In genomic region chr7:151754142-151754590, GRCh38 we compare ENCODE assay signal across 9 cellular contexts.
DNase-seq lines count a peak whose midpoint lies in the region; ATAC-seq and TF ChIP-seq lines count a peak whose summit lies in the region.
"Had no signal": no experiment of that assay in that cellular context is flagged by ENCODE, and none has a peak within 500 bp of the region (broad histone marks: within the 10 kb centered on the region; RNA-seq: fewer than 3 reads in every experiment).

No MANE protein-coding gene starts in this region.

- no peak overlapping the region for H3K4me3 ChIP-seq in adrenal gland

- no peaks in the 10 kb centered on the region for H3K9me3 ChIP-seq in adrenal gland (replicated peaks in 1 of 3)

- H3K4me3 Mint-ChIP-seq in activated naive CD8-positive, alpha-beta T cell treated with anti-CD3 and anti-CD28 coated beads, Interleukin-2, amount 10 ng/mL, durations not matched to agents 7 days and 5 days = no peak overlapping the region
- H3K4me3 Mint-ChIP-seq in activated naive CD8-positive, alpha-beta T cell treated with anti-CD3 and anti-CD28 coated beads for 36 hours = no peak overlapping the region
- H3K4me3 Mint-ChIP-seq in progenitor cell of endocrine pancreas (ENCODE audit: low read depth) = no peak overlapping the region
- no peak overlapping the region for H3K4me3 Mint-ChIP-seq in T-helper 2 cell treated with Interferon-gamma antibody and Interleukin-4, amounts not matched to agents 5 μg/mL and 100 μg/mL, for 36 hours
- H3K4me3 Mint-ChIP-seq: natural killer cell treated with Interleukin-12 subunit alpha and Interleukin-12 subunit beta and Interleukin-15 and Interleukin-18, amount 100 ng/mL, for 72 hours had no signal

- TF ChIP-seq RAD21 in Ishikawa (IDR thresholded peaks at IDR 0.05; ENCODE audit: low read depth) = peak; percentile 79

- no peaks in the 10 kb centered on the region for H3K27me3 Mint-ChIP-seq in activated naive CD8-positive, alpha-beta T cell treated with anti-CD3 and anti-CD28 coated beads, Interleukin-2, amount 10 ng/mL, durations not matched to agents 7 days and 5 days
- H3K27me3 Mint-ChIP-seq in activated naive CD8-positive, alpha-beta T cell treated with anti-CD3 and anti-CD28 coated beads for 36 hours = no peaks in the 10 kb centered on the region
- H3K27me3 Mint-ChIP-seq in progenitor cell of endocrine pancreas = peaks cover 24% of the 10 kb centered on the region
- no peaks in the 10 kb centered on the region for H3K27me3 Mint-ChIP-seq in T-helper 2 cell treated with Interferon-gamma antibody and Interleukin-4, amounts not matched to agents 5 μg/mL and 100 μg/mL, for 36 hours (ENCODE audit: low read depth)
- H3K27me3 Mint-ChIP-seq: natural killer cell treated with Interleukin-12 subunit alpha and Interleukin-12 subunit beta and Interleukin-15 and Interleukin-18, amount 100 ng/mL, for 72 hours had no signal

- peaks cover 4 to 27% of the 10 kb centered on the region in 2 donors for H3K4me1 ChIP-seq in adrenal gland (replicated peaks in 1 of 2)

- H3K36me3 Mint-ChIP-seq in activated naive CD8-positive, alpha-beta T cell treated with anti-CD3 and anti-CD28 coated beads, Interleukin-2, amount 10 ng/mL, durations not matched to agents 7 days and 5 days = peaks cover 2% of the 10 kb centered on the region
- no peaks in the 10 kb centered on the region for H3K36me3 Mint-ChIP-seq in activated naive CD8-positive, alpha-beta T cell treated with anti-CD3 and anti-CD28 coated beads for 36 hours
- no peaks in the 10 kb centered on the region for H3K36me3 Mint-ChIP-seq in progenitor cell of endocrine pancreas (ENCODE audit: insufficient read depth)
- peaks cover 2% of the 10 kb centered on the region for H3K36me3 Mint-ChIP-seq in T-helper 2 cell treated with Interferon-gamma antibody and Interleukin-4, amounts not matched to agents 5 μg/mL and 100 μg/mL, for 36 hours (ENCODE audit: low read depth)
- H3K36me3 Mint-ChIP-seq: natural killer cell treated with Interleukin-12 subunit alpha and Interleukin-12 subunit beta and Interleukin-15 and Interleukin-18, amount 100 ng/mL, for 72 hours had no signal

- peak; percentile 96 for TF ChIP-seq EP300 in Ishikawa (IDR thresholded peaks at IDR 0.05; ENCODE audit: borderline replicate concordance)

- peak in 1 of 2 donors; percentile 10 for TF ChIP-seq POLR2A in adrenal gland (IDR thresholded peaks at IDR 0.05)

- no peaks in the 10 kb centered on the region for H3K36me3 ChIP-seq in adrenal gland (replicated peaks in 1 of 2)

- intact Hi-C loops in adrenal gland (cut with DNase I) = loop anchor here (10.0 kb wide), 2 partner anchors 129 to 389 kb away; no protein-coding TSS in a partner anchor
- intact Hi-C loops in cardiac septum (cut with DNase I) = loop anchor here (2.0 kb wide), 3 partner anchors 59 to 183 kb away; no protein-coding TSS in a partner anchor

- TF ChIP-seq CTCF in adrenal gland (IDR thresholded peaks at IDR 0.05) (peak; percentile 89 to 95 (median 90)), progenitor cell of endocrine pancreas (IDR thresholded peaks at IDR 0.05; ENCODE audit: unreplicated experiment) (peak; percentile 95)

- POLR2A ChIA-PET in activated naive CD8-positive, alpha-beta T cell treated with anti-CD3 and anti-CD28 coated beads, Interleukin-2, amount 10 ng/mL, durations not matched to agents 7 days and 5 days (lab: Charles Lee) = interaction anchor here (1.0 to 1.5 kb wide), 2 partner anchors 30 to 122 kb away, joined by 3 to 4 read pairs; no protein-coding TSS in a partner anchor

- H3K27me3 ChIP-seq in adrenal gland = no peaks in the 10 kb centered on the region

- H3K27ac ChIP-seq in adrenal gland = peak overlapping the region in 4 of 5 donors; percentile 57 to 91 (median 76)

- no peaks in the 10 kb centered on the region for H3K9me3 Mint-ChIP-seq in activated naive CD8-positive, alpha-beta T cell treated with anti-CD3 and anti-CD28 coated beads, Interleukin-2, amount 10 ng/mL, durations not matched to agents 7 days and 5 days
- no peaks in the 10 kb centered on the region for H3K9me3 Mint-ChIP-seq in activated naive CD8-positive, alpha-beta T cell treated with anti-CD3 and anti-CD28 coated beads for 36 hours
- H3K9me3 Mint-ChIP-seq in progenitor cell of endocrine pancreas (ENCODE audit: low read depth) = peaks cover 4% of the 10 kb centered on the region
- no peaks in the 10 kb centered on the region for H3K9me3 Mint-ChIP-seq in T-helper 2 cell treated with Interferon-gamma antibody and Interleukin-4, amounts not matched to agents 5 μg/mL and 100 μg/mL, for 36 hours
- H3K9me3 Mint-ChIP-seq: natural killer cell treated with Interleukin-12 subunit alpha and Interleukin-12 subunit beta and Interleukin-15 and Interleukin-18, amount 100 ng/mL, for 72 hours had no signal

- ATAC-seq in activated naive CD8-positive, alpha-beta T cell treated with anti-CD3 and anti-CD28 coated beads, Interleukin-2, amount 10 ng/mL, durations not matched to agents 7 days and 5 days (ENCODE audit: low read depth) = no peak
- no peak for ATAC-seq in HG03565 (IDR thresholded peaks at IDR 0.05; ENCODE audit: unreplicated experiment)

- H3K27ac Mint-ChIP-seq in activated naive CD8-positive, alpha-beta T cell treated with anti-CD3 and anti-CD28 coated beads, Interleukin-2, amount 10 ng/mL, durations not matched to agents 7 days and 5 days = no peak overlapping the region
- H3K27ac Mint-ChIP-seq in activated naive CD8-positive, alpha-beta T cell treated with anti-CD3 and anti-CD28 coated beads for 36 hours = no peak overlapping the region
- peak overlapping the region; percentile 24 for H3K27ac Mint-ChIP-seq in progenitor cell of endocrine pancreas
- H3K27ac Mint-ChIP-seq in T-helper 2 cell treated with Interferon-gamma antibody and Interleukin-4, amounts not matched to agents 5 μg/mL and 100 μg/mL, for 36 hours = no peak overlapping the region
- H3K27ac Mint-ChIP-seq: natural killer cell treated with Interleukin-12 subunit alpha and Interleukin-12 subunit beta and Interleukin-15 and Interleukin-18, amount 100 ng/mL, for 72 hours had no signal

- peaks cover 17% of the 10 kb centered on the region for H3K4me1 Mint-ChIP-seq in activated naive CD8-positive, alpha-beta T cell treated with anti-CD3 and anti-CD28 coated beads, Interleukin-2, amount 10 ng/mL, durations not matched to agents 7 days and 5 days
- peaks cover 16% of the 10 kb centered on the region for H3K4me1 Mint-ChIP-seq in activated naive CD8-positive, alpha-beta T cell treated with anti-CD3 and anti-CD28 coated beads for 36 hours
- no peaks in the 10 kb centered on the region for H3K4me1 Mint-ChIP-seq in progenitor cell of endocrine pancreas (ENCODE audit: low read depth)
- H3K4me1 Mint-ChIP-seq in T-helper 2 cell treated with Interferon-gamma antibody and Interleukin-4, amounts not matched to agents 5 μg/mL and 100 μg/mL, for 36 hours (ENCODE audit: low read depth) = peaks cover 14% of the 10 kb centered on the region

- WGBS in adrenal gland, 4 donors = 20 to 26% (median 22%) methylated on average over 7 to 14 of the region's 14 CpGs

- DNase-seq in activated naive CD8-positive, alpha-beta T cell treated with anti-CD3 and anti-CD28 coated beads, Interleukin-2, amount 10 ng/mL, durations not matched to agents 7 days and 5 days = peak; percentile 50
- DNase-seq in activated naive CD8-positive, alpha-beta T cell treated with anti-CD3 and anti-CD28 coated beads for 36 hours = no peak
- DNase-seq in adrenal gland (peak; percentile 85 to 93 (median 91)), cardiac septum (ENCODE audit: low spot score) (peak; percentile 86), progenitor cell of endocrine pancreas (ENCODE audit: low spot score, unreplicated experiment) (peak; percentile 63)
- DNase-seq in T-helper 2 cell treated with Interferon-gamma antibody and Interleukin-4, amounts not matched to agents 5 μg/mL and 100 μg/mL, for 36 hours (ENCODE audit: low spot score) = no peak

TF ChIP-seq in Ishikawa, 13 proteins besides CTCF, POLR2A, EP300 and RAD21 (continues in another document):
- TF ChIP-seq CREB1 (IDR thresholded peaks at IDR 0.05; ENCODE audit: low read depth) = no peak
- peak; percentile 89 for TF ChIP-seq FOXM1 (IDR thresholded peaks at IDR 0.05; ENCODE audit: borderline replicate concordance, low read depth)
- TF ChIP-seq USF1 (IDR thresholded peaks at IDR 0.05) = 0 out of 2 replicates have a peak, but pooled peaks have one; percentile 49
- peak; percentile 53; the same call in 1 of the 2 replicates for TF ChIP-seq YY1 (IDR thresholded peaks at IDR 0.05; ENCODE audit: low read depth)
- TF ChIP-seq NFIC (IDR thresholded peaks at IDR 0.05) = peak; percentile 93
- peak; percentile 96 for TF ChIP-seq TCF12 (IDR thresholded peaks at IDR 0.05; ENCODE audit: low read depth)
- peak; percentile 100 for TF ChIP-seq TEAD4 (IDR thresholded peaks at IDR 0.05)
- TF ChIP-seq MAX (IDR thresholded peaks at IDR 0.05) = peak; percentile 75; the same call in 1 of the 2 replicates
- TF ChIP-seq TAF1 (IDR thresholded peaks at IDR 0.05; ENCODE audit: low read depth) = no peak
- TF ChIP-seq CEBPB (IDR thresholded peaks at IDR 0.05) = peak; percentile 55

Comparison
In these comparisons a context has a peak if more than half of its experiments do, and no peak if none do; other contexts are left out.
1. DNase-seq: peak in activated naive CD8-positive, alpha-beta T cell treated with anti-CD3 and anti-CD28 coated beads, Interleukin-2, amount 10 ng/mL, durations not matched to agents 7 days and 5 days (single experiment), adrenal gland (7 of 7), cardiac septum (single experiment) and progenitor cell of endocrine pancreas (single experiment); none in activated naive CD8-positive, alpha-beta T cell treated with anti-CD3 and anti-CD28 coated beads for 36 hours (single experiment) and T-helper 2 cell treated with Interferon-gamma antibody and Interleukin-4, amounts not matched to agents 5 μg/mL and 100 μg/mL, for 36 hours (single experiment).